In genomic region chrX:153946910-153947769, GRCh38 we compare ENCODE assay signal across 8 cellular contexts.
DNase-seq lines count a peak whose midpoint lies in the region; ATAC-seq and FAIRE-seq lines count a peak whose summit lies in the region.

No MANE protein-coding gene starts in this region.

- peak; percentile 92 for FAIRE-seq in A204.1 (lab: Jason Lieb, UNC)

- DNase-seq in NCI-H446 (lab: John Stamatoyannopoulos, UW) (peak; percentile 16 to 74), cerebellar cortex (ENCODE audit: low spot score) (peak; percentile 74), kidney tubule cell (ENCODE audit: low spot score) (peak; percentile 84)
- DNase-seq in stimulated activated CD4-positive, alpha-beta T cell treated with anti-CD3 and anti-CD28 coated beads, Interleukin-4, amount 100 ng/mL, for 48 hours (ENCODE audit: low read depth in 2 of 2) = peak; percentile 64 to 65

- ATAC-seq in GM18511 (IDR thresholded peaks at IDR 0.05; ENCODE audit: unreplicated experiment) (peak; percentile 84), HG03432 (IDR thresholded peaks at IDR 0.05; ENCODE audit: unreplicated experiment) (peak; percentile 65)
- peak; percentile 80 to 82 for ATAC-seq in activated CD4-positive, CD25-positive, alpha-beta regulatory T cell treated with anti-CD3 and anti-CD28 coated beads, Interleukin-2, amount 50 U/mL, for 24 hours

Comparison
In these comparisons a context has a peak if more than half of its experiments do, and no peak if none do; other contexts are left out.
1. Peak in every context shown above with its lines: DNase-seq and ATAC-seq.